ENCODE assay signal across 1 cellular context in the genomic region with DNA sequence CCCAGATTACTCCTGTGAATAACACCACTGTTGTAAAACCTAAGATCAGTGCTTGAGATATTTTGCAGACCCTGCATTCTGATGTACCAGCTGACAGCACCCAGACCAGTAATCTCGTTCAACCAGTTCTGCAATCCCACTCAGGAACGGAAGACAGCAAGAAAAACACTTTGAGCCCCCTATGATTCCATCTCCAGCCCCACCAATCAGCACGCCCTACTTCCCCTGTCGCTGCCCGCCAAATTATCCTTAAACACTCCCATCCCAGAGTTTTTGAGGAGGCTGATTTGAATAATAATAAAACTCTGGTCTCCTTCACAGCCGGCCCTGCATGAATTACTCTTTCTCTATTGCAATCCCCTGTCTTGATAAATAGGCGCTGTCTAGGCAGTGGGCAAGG.
TF ChIP-seq lines count a peak whose summit lies in the region.

No MANE protein-coding gene starts in this region.

TF ChIP-seq in GM23338, 12 proteins besides CTCF, POLR2A, EP300 and RAD21 (continued from another document):
- TF ChIP-seq, protein P1, sequence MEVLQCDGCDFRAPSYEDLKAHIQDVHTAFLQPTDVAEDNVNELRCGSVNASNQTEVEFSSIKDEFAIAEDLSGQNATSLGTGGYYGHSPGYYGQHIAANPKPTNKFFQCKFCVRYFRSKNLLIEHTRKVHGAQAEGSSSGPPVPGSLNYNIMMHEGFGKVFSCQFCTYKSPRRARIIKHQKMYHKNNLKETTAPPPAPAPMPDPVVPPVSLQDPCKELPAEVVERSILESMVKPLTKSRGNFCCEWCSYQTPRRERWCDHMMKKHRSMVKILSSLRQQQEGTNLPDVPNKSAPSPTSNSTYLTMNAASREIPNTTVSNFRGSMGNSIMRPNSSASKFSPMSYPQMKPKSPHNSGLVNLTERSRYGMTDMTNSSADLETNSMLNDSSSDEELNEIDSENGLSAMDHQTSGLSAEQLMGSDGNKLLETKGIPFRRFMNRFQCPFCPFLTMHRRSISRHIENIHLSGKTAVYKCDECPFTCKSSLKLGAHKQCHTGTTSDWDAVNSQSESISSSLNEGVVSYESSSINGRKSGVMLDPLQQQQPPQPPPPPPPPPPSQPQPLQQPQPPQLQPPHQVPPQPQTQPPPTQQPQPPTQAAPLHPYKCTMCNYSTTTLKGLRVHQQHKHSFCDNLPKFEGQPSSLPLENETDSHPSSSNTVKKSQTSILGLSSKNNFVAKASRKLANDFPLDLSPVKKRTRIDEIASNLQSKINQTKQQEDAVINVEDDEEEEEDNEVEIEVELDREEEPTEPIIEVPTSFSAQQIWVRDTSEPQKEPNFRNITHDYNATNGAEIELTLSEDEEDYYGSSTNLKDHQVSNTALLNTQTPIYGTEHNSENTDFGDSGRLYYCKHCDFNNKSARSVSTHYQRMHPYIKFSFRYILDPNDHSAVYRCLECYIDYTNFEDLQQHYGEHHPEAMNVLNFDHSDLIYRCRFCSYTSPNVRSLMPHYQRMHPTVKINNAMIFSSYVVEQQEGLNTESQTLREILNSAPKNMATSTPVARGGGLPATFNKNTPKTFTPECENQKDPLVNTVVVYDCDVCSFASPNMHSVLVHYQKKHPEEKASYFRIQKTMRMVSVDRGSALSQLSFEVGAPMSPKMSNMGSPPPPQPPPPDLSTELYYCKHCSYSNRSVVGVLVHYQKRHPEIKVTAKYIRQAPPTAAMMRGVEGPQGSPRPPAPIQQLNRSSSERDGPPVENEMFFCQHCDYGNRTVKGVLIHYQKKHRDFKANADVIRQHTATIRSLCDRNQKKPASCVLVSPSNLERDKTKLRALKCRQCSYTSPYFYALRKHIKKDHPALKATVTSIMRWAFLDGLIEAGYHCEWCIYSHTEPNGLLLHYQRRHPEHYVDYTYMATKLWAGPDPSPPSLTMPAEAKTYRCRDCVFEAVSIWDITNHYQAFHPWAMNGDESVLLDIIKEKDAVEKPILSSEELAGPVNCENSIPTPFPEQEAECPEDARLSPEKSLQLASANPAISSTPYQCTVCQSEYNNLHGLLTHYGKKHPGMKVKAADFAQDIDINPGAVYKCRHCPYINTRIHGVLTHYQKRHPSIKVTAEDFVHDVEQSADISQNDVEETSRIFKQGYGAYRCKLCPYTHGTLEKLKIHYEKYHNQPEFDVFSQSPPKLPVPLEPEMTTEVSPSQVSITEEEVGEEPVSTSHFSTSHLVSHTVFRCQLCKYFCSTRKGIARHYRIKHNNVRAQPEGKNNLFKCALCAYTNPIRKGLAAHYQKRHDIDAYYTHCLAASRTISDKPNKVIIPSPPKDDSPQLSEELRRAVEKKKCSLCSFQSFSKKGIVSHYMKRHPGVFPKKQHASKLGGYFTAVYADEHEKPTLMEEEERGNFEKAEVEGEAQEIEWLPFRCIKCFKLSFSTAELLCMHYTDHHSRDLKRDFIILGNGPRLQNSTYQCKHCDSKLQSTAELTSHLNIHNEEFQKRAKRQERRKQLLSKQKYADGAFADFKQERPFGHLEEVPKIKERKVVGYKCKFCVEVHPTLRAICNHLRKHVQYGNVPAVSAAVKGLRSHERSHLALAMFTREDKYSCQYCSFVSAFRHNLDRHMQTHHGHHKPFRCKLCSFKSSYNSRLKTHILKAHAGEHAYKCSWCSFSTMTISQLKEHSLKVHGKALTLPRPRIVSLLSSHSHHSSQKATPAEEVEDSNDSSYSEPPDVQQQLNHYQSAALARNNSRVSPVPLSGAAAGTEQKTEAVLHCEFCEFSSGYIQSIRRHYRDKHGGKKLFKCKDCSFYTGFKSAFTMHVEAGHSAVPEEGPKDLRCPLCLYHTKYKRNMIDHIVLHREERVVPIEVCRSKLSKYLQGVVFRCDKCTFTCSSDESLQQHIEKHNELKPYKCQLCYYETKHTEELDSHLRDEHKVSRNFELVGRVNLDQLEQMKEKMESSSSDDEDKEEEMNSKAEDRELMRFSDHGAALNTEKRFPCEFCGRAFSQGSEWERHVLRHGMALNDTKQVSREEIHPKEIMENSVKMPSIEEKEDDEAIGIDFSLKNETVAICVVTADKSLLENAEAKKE (CRISPR knock-in tag; IDR thresholded peaks at IDR 0.05) = no peak
